18 cellular contexts compared by ENCODE assay signal in the genomic region with DNA sequence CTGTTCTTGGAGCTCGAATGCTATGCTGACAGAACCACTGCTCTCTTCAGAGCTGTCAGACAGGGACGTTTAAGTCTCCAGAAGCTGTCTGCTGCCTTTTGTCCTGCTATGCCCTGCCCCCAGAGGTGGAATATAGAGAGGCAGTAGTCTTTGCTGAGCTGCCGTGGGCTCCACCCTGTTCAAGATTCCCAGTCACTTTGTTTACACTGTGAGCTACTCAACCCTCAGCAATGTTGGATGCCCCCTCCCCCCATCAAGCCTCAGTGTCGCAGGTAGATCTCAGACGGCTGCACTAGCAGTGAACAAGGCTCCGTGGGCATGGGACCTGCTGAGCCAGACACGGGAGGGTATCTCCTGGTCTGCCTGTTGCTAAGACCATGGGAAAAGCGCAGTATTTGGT.
"Had no signal": no experiment of that assay in that cellular context is flagged by ENCODE, and none has a peak within 500 bp of the region (broad histone marks: within the 10 kb centered on the region; RNA-seq: fewer than 3 reads in every experiment).

No MANE protein-coding gene starts in this region.

- H3K36me3 ChIP-seq: adrenal gland, colonic mucosa, esophagus squamous epithelium, lower lobe of right lung, stomach, upper lobe of left lung had no signal

- H3K4me1 Mint-ChIP-seq: activated naive CD4-positive, alpha-beta T cell treated with anti-CD3 and anti-CD28 coated beads, Interleukin-2, amount 50 U/mL, for 24 hours had no signal

- H3K4me1 ChIP-seq: adrenal gland, colonic mucosa, esophagus squamous epithelium, lower lobe of right lung, psoas muscle, stomach, testis, upper lobe of left lung had no signal

- H3K27ac Mint-ChIP-seq: activated CD8-positive, alpha-beta T cell treated with anti-CD3 and anti-CD28 coated beads for 36 hours; activated naive CD4-positive, alpha-beta T cell treated with anti-CD3 and anti-CD28 coated beads, Interleukin-2, amount 50 U/mL, for 24 hours had no signal

- H3K4me3 Mint-ChIP-seq: activated CD8-positive, alpha-beta T cell treated with anti-CD3 and anti-CD28 coated beads for 36 hours; activated naive CD4-positive, alpha-beta T cell treated with anti-CD3 and anti-CD28 coated beads, Interleukin-2, amount 50 U/mL, for 24 hours; activated T-cell treated with anti-CD3 and anti-CD28 coated beads, Interleukin-2, amount 50 U/mL, for 4 hours had no signal

- ATAC-seq: activated CD8-positive, alpha-beta T cell treated with anti-CD3 and anti-CD28 coated beads for 36 hours; activated T-cell treated with anti-CD3 and anti-CD28 coated beads, Interleukin-2, amount 50 U/mL, for 4 hours; lower lobe of right lung; psoas muscle; sciatic nerve had no signal

- H3K4me3 ChIP-seq: adrenal gland, colonic mucosa, esophagus squamous epithelium, lower lobe of right lung, psoas muscle, stomach, testis, upper lobe of left lung had no signal

- H3K9me3 ChIP-seq: adrenal gland, colonic mucosa, lower lobe of right lung, testis had no signal

- DNase-seq: activated CD4-positive, alpha-beta T cell treated with anti-CD3 and anti-CD28 coated beads for 48 hours; activated CD8-positive, alpha-beta T cell treated with anti-CD3 and anti-CD28 coated beads for 36 hours; activated effector memory CD4-positive, alpha-beta T cell treated with anti-CD3 and anti-CD28 coated beads, Interleukin-2, amount 50 U/mL, for 16 hours; activated T-cell treated with anti-CD3 and anti-CD28 coated beads, Interleukin-2, amount 50 U/mL, for 4 hours; adrenal gland; caudate nucleus; colonic mucosa; esophagus squamous epithelium; hypothalamus; lower lobe of right lung; midbrain; stomach; T-helper 2 cell; testis; upper lobe of left lung had no signal

- H3K27ac ChIP-seq: adrenal gland, colonic mucosa, esophagus squamous epithelium, lower lobe of right lung, psoas muscle, stomach, testis, upper lobe of left lung had no signal

- H3K27me3 ChIP-seq: adrenal gland, colonic mucosa, esophagus squamous epithelium, stomach, testis, upper lobe of left lung had no signal

- H3K36me3 Mint-ChIP-seq: activated naive CD4-positive, alpha-beta T cell treated with anti-CD3 and anti-CD28 coated beads, Interleukin-2, amount 50 U/mL, for 24 hours had no signal
